In genomic region chr16:29221276-29222005, GRCh38 we compare ENCODE assay signal across 8 cellular contexts.
DNase-seq lines count a peak whose midpoint lies in the region; TF ChIP-seq lines count a peak whose summit lies in the region.
"Not testable (repeated sequence)": the region's sequence is repeated elsewhere in the genome, so short reads cannot be mapped to it uniquely, and the experiment has no call there.

No MANE protein-coding gene starts in this region.

- H3K4me3 ChIP-seq in AG04450 (ENCODE audit: low read depth, low read length); osteoblast (ENCODE audit: insufficient read depth, low read length): not testable (repeated sequence)
- H3K4me3 ChIP-seq in foreskin fibroblast (ENCODE audit: low read depth in 1 of 2, low read length in 2 of 2): peak overlapping the region in 1 of 2 donors; percentile 1

- not testable (repeated sequence) for H3K27me3 ChIP-seq in AG04450 (ENCODE audit: control insufficient read depth, insufficient read depth, low read length); osteoblast (ENCODE audit: insufficient read depth, low read length)

- peaks cover 33% of the 10 kb centered on the region for H3K4me1 ChIP-seq in osteoblast (ENCODE audit: insufficient read depth, low read length)

- POLR2A ChIA-PET in AG04450 (lab: Yijun Ruan, JAX): interaction anchor here (0.9 to 1.0 kb wide), 2 partner anchors 48 to 87 kb away, joined by 4 read pairs; no protein-coding TSS in a partner anchor

- peak overlapping the region; percentile 72 for H3K4me2 ChIP-seq in osteoblast (ENCODE audit: insufficient read depth, low read length)

- H4K20me1 ChIP-seq in osteoblast (ENCODE audit: insufficient read depth, low read length): not testable (repeated sequence)

- not testable (repeated sequence) for H2AFZ ChIP-seq in osteoblast (ENCODE audit: low read length)

- H3K27ac ChIP-seq in AG04450 (ENCODE audit: low read depth, low read length): peak overlapping the region; percentile 88
- H3K27ac ChIP-seq in osteoblast (ENCODE audit: low read depth, low read length): peak overlapping the region; percentile 72

- not testable (repeated sequence) for TF ChIP-seq CTCF in AG04450 (IDR thresholded peaks at IDR 0.05; ENCODE audit: low read depth, low read length); foreskin fibroblast (IDR thresholded peaks at IDR 0.05; ENCODE audit: low read depth, low read length); osteoblast (IDR thresholded peaks at IDR 0.05; ENCODE audit: extremely low read depth, low read depth, low read length)

- not testable (repeated sequence) for H3K79me2 ChIP-seq in osteoblast (ENCODE audit: insufficient read depth, low read length)

- H3K9me3 ChIP-seq in AG04450 (ENCODE audit: control insufficient read depth, insufficient read depth, low read length): peaks cover 34% of the 10 kb centered on the region
- H3K9me3 ChIP-seq in osteoblast (ENCODE audit: low read depth, low read length): not testable (repeated sequence)

- H3K36me3 ChIP-seq in osteoblast (ENCODE audit: insufficient read depth, low read length): not testable (repeated sequence)

- DNase-seq in AG04450 (ENCODE audit: low read depth, low spot score): peak; percentile 59
- peak; percentile 44 for DNase-seq in GM04504 (ENCODE audit: low read depth)
- DNase-seq in NCI-H2171 (lab: John Stamatoyannopoulos, UW): peak; percentile 57
- peak; percentile 32 for DNase-seq in amniotic stem cell (lab: John Stamatoyannopoulos, UW)
- DNase-seq in dermis blood vessel endothelial cell: peak; percentile 19
- peak; percentile 31 to 75 for DNase-seq in foreskin fibroblast
- DNase-seq in osteoblast (ENCODE audit: insufficient read length, low spot score, missing footprints): not testable (repeated sequence)
- DNase-seq in superior temporal gyrus (ENCODE audit: extremely low spot score): peak; percentile 40

- CTCF ChIA-PET in AG04450 (lab: Charles Lee): not testable (repeated sequence)
